In genomic region chr17:34613064-34614019, GRCh38 we compare ENCODE assay signal across 12 cellular contexts. TPM values are rescaled to one million over a fixed set of nuclear protein-coding genes. Genes with fewer than 3 reads are reported as not detected.
DNase-seq lines count a peak whose midpoint lies in the region; ATAC-seq and TF ChIP-seq lines count a peak whose summit lies in the region.
"Had no signal": no experiment of that assay in that cellular context is flagged by ENCODE, and none has a peak within 500 bp of the region (broad histone marks: within the 10 kb centered on the region; RNA-seq: fewer than 3 reads in every experiment).

No MANE protein-coding gene starts in this region.

- H3K79me2 ChIP-seq in trophoblast cell (ENCODE audit: control insufficient read depth, insufficient read depth, low read length, poor library complexity) = no peaks in the 10 kb centered on the region

- peak overlapping the region; percentile 29 for H3K4me2 ChIP-seq in trophoblast cell (ENCODE audit: low read length)

- H4K8ac ChIP-seq in trophoblast cell (ENCODE audit: low read depth, low read length) = peak overlapping the region; percentile 26

- no peak overlapping the region for H3K18ac ChIP-seq in trophoblast cell (ENCODE audit: low read length)

- H3K27me3 ChIP-seq in H7 (ENCODE audit: control insufficient read depth, insufficient read depth, low read length) (peaks cover 4% of the 10 kb centered on the region), trophoblast cell (ENCODE audit: insufficient read depth, low read length) (no peaks in the 10 kb centered on the region), spleen (replicated peaks in 1 of 7) (peaks cover 0 to 69% (median 16%) of the 10 kb centered on the region in 7 donors)

- DNase-seq in H7 (peak; percentile 71), NCI-H2171 (lab: John Stamatoyannopoulos, UW) (peak; percentile 90), caudate nucleus (lab: John Stamatoyannopoulos, UW) (peak in 45 of 61 donors; percentile 6 to 85 (median 44)), trophoblast cell (no peak), spleen (no peak)
- no peak for DNase-seq in activated effector memory CD4-positive, alpha-beta T cell treated with Interleukin-2 at 50 U/mL for 16 hours
- DNase-seq: central memory CD4-positive, alpha-beta T cell; left cardiac atrium had no signal

- H3K23ac ChIP-seq in trophoblast cell (ENCODE audit: low read length) = no peak overlapping the region

- H4K12ac ChIP-seq in trophoblast cell (ENCODE audit: low read depth, low read length) = no peak overlapping the region

- ATAC-seq in HG03432 (IDR thresholded peaks at IDR 0.05; ENCODE audit: unreplicated experiment) (no peak), GM19023 (IDR thresholded peaks at IDR 0.05; ENCODE audit: unreplicated experiment) (no peak)
- ATAC-seq: left cardiac atrium had no signal

- no peak overlapping the region for H2BK5ac ChIP-seq in trophoblast cell (ENCODE audit: low read depth, low read length, poor library complexity)

- H2AK5ac ChIP-seq in trophoblast cell (ENCODE audit: low read length) = no peak overlapping the region

- no peak overlapping the region for H3K4ac ChIP-seq in trophoblast cell (ENCODE audit: low read depth, low read length)

- H2BK120ac ChIP-seq in trophoblast cell (ENCODE audit: insufficient read depth, low read length, poor library complexity) = peak overlapping the region; percentile 18

- peaks cover 27 to 28% of the 10 kb centered on the region in 2 experiments for H3K4me1 ChIP-seq in trophoblast cell (ENCODE audit: control insufficient read depth in 1 of 2, insufficient read depth in 2 of 2, low read length in 2 of 2)
- peaks cover 0 to 3% (median 0%) of the 10 kb centered on the region in 6 donors for H3K4me1 ChIP-seq in spleen

- peak overlapping the region; percentile 51 for H4K91ac ChIP-seq in trophoblast cell (ENCODE audit: low read depth, low read length)

- WGBS in trophoblast cell (ENCODE audit: extremely low coverage, insufficient coverage, insufficient read length) = no CpG with 5 or more reads among the region's 19 CpGs
- 45 to 65% (median 55%) methylated on average over 19 of the region's 19 CpGs for WGBS in spleen, 5 donors

- H3K9ac ChIP-seq in trophoblast cell (ENCODE audit: low read length) = no peak overlapping the region

- H3K27ac ChIP-seq in caudate nucleus (ENCODE audit: low read depth, low read length) (no peak overlapping the region), trophoblast cell (ENCODE audit: low read depth, low read length) (peak overlapping the region; percentile 21), spleen (no peak overlapping the region)
- H3K27ac ChIP-seq: thoracic aorta had no signal

- no peak overlapping the region for H2AFZ ChIP-seq in trophoblast cell (ENCODE audit: insufficient read depth, low read length, poor library complexity)

- peak overlapping the region; percentile 46 for H3K14ac ChIP-seq in trophoblast cell (ENCODE audit: low read length)

- H3K4me3 ChIP-seq in H7 (ENCODE audit: insufficient read depth, low read depth, low read length) = no peak overlapping the region
- H3K4me3 ChIP-seq in trophoblast cell (ENCODE audit: low read depth, low read length) = no peak overlapping the region
- H3K4me3 ChIP-seq in spleen = no peak overlapping the region
- H3K4me3 ChIP-seq: thoracic aorta had no signal

- peaks cover 6% of the 10 kb centered on the region for H3K79me1 ChIP-seq in trophoblast cell (ENCODE audit: low read length)

- no peak for TF ChIP-seq POLR2A in spleen (IDR thresholded peaks at IDR 0.05)

- no peak for TF ChIP-seq CTCF in spleen (IDR thresholded peaks at IDR 0.05 in 8 of 11, conservative IDR thresholded peaks at IDR 0.05 in 3 of 11)

- H3K9me3 ChIP-seq in trophoblast cell (ENCODE audit: insufficient read depth, low read depth, low read length) (no peaks in the 10 kb centered on the region), spleen (no peaks in the 10 kb centered on the region)
- H3K9me3 ChIP-seq: thoracic aorta had no signal

- intact Hi-C loops in spleen (cut with DNase I; ENCODE audit: low total_unique reads) = no loop called here

- H3K36me3 ChIP-seq in H7 (replicated peaks; ENCODE audit: control insufficient read depth, insufficient read depth, low read length) (no peaks in the 10 kb centered on the region), trophoblast cell (ENCODE audit: control insufficient read depth in 1 of 2, insufficient read depth in 2 of 2, low read length in 2 of 2) (no peaks in the 10 kb centered on the region), spleen (no peaks in the 10 kb centered on the region)
- H3K36me3 ChIP-seq: thoracic aorta had no signal

- H2BK12ac ChIP-seq in trophoblast cell (ENCODE audit: low read length) = peak overlapping the region; percentile 34

RNA-seq across cellular contexts. Expression of gene TMEM132E, which starts 34.0 kb away (rescaled TPM):
- 1.7 and 2.2 TPM in 2 replicates for total RNA-seq in H7 (2014; rRNA removed; shearing (Covaris generic))
- polyA plus RNA-seq in trophoblast cell (2013) = 1.7 and 1.8 TPM in 2 replicates
- under 1 TPM; 0.09 to 0.79 (median 0.28) TPM for total RNA-seq in spleen
- under 1 TPM; 0.09 to 0.22 (median 0.17) TPM for polyA plus RNA-seq in spleen
- total RNA-seq: osteocyte had no signal

Comparison
In these comparisons a context has a peak if more than half of its experiments do, and no peak if none do; other contexts are left out.
1. DNase-seq: peak in H7 (single experiment), NCI-H2171 (single experiment) and caudate nucleus (45 of 61); none in trophoblast cell (0 of 2), spleen (single experiment) and activated effector memory CD4-positive, alpha-beta T cell treated with Interleukin-2 at 50 U/mL for 16 hours (single experiment).